8 cellular contexts compared by ENCODE assay signal in genomic region chr11:72239296-72239848, GRCh38. TPM values are rescaled to one million over a fixed set of nuclear protein-coding genes. Genes with fewer than 3 reads are reported as not detected.
DNase-seq lines count a peak whose midpoint lies in the region; ATAC-seq and TF ChIP-seq lines count a peak whose summit lies in the region.

No MANE protein-coding gene starts in this region.

- H3K4ac ChIP-seq in trophoblast cell (ENCODE audit: low read depth, low read length), result no peak overlapping the region

- H3K4me3 ChIP-seq in AG04449 (ENCODE audit: low read depth, low read length) (peak overlapping the region; percentile 38), trophoblast cell (ENCODE audit: low read depth, low read length) (no peak overlapping the region)

- ATAC-seq in GM18505 (IDR thresholded peaks at IDR 0.05; ENCODE audit: unreplicated experiment) (no peak), T-helper 17 cell (no peak)

- no peak overlapping the region for H2BK5ac ChIP-seq in trophoblast cell (ENCODE audit: low read depth, low read length, poor library complexity)

- H4K91ac ChIP-seq in trophoblast cell (ENCODE audit: low read depth, low read length), result peak overlapping the region; percentile 75

- peaks cover 31% of the 10 kb centered on the region for H3K4me1 Mint-ChIP-seq in T-helper 17 cell

- CTCF ChIA-PET in AG04449 (lab: Yijun Ruan, JAX), result interaction anchor here (0.7 to 5.9 kb wide), 5 partner anchors 11 to 214 kb away, joined by 3 to 76 read pairs (median 24); partner anchors contain the start of gene INPPL1

- no peak overlapping the region for H4K12ac ChIP-seq in trophoblast cell (ENCODE audit: low read depth, low read length)

- in situ Hi-C loops in KBM-7 (cut with MboI; ENCODE audit: low pct_unique_long_range_greater_than_20kb, low sequenced_read_pairs), result no loop called here

- DNase-seq in AG04449 (ENCODE audit: low read depth, low spot score) (no peak), T-helper 17 cell (no peak), foreskin melanocyte (peak; percentile 26), trophoblast cell (peak; percentile 37 to 44), NCI-H2107 (lab: John Stamatoyannopoulos, UW) (no peak), NCI-H1694 (lab: John Stamatoyannopoulos, UW) (no peak), KBM-7 (no peak)

- no peaks in the 10 kb centered on the region for H3K9me3 ChIP-seq in T-helper 17 cell (ENCODE audit: control insufficient read depth, low read length, poor library complexity, severe bottlenecking)
- peaks cover 3% of the 10 kb centered on the region for H3K9me3 ChIP-seq in trophoblast cell (ENCODE audit: insufficient read depth, low read depth, low read length)

- H3K23ac ChIP-seq in trophoblast cell (ENCODE audit: low read length), result no peak overlapping the region

- POLR2A ChIA-PET in AG04449 (lab: Yijun Ruan, JAX), result interaction anchor here (0.7 to 2.4 kb wide), 3 partner anchors 10 to 15 kb away, joined by 3 to 16 read pairs (median 6); partner anchors contain the start of gene INPPL1

- no peak overlapping the region for H2AFZ ChIP-seq in trophoblast cell (ENCODE audit: insufficient read depth, low read length, poor library complexity)

- no peak overlapping the region for H3K18ac ChIP-seq in trophoblast cell (ENCODE audit: low read length)

- no peak overlapping the region for H3K27ac ChIP-seq in trophoblast cell (ENCODE audit: low read depth, low read length)

- H2BK12ac ChIP-seq in trophoblast cell (ENCODE audit: low read length), result no peak overlapping the region

- peaks cover 17% of the 10 kb centered on the region for H3K36me3 Mint-ChIP-seq in T-helper 17 cell (ENCODE audit: low read depth)

- no CpG with 5 or more reads among the region's 27 CpGs for WGBS in trophoblast cell (ENCODE audit: extremely low coverage, insufficient coverage, insufficient read length)

- peak overlapping the region; percentile 17 for H4K8ac ChIP-seq in trophoblast cell (ENCODE audit: low read depth, low read length)

- peak overlapping the region; percentile 27 for H2AK5ac ChIP-seq in trophoblast cell (ENCODE audit: low read length)

- peaks cover 17 to 31% of the 10 kb centered on the region in 2 experiments for H3K4me1 ChIP-seq in trophoblast cell (ENCODE audit: control insufficient read depth in 1 of 2, insufficient read depth in 2 of 2, low read length in 2 of 2)

- no peaks in the 10 kb centered on the region for H3K79me2 ChIP-seq in trophoblast cell (ENCODE audit: control insufficient read depth, insufficient read depth, low read length, poor library complexity)

- peaks cover 42% of the 10 kb centered on the region for H3K27me3 Mint-ChIP-seq in T-helper 17 cell

- peak overlapping the region; percentile 77 for H3K4me2 ChIP-seq in trophoblast cell (ENCODE audit: low read length)

- peaks cover 33 to 36% of the 10 kb centered on the region in 2 experiments for H3K36me3 ChIP-seq in trophoblast cell (ENCODE audit: control insufficient read depth in 1 of 2, insufficient read depth in 2 of 2, low read length in 2 of 2)

- peaks cover 25% of the 10 kb centered on the region for H3K27me3 ChIP-seq in trophoblast cell (ENCODE audit: insufficient read depth, low read length)

- peak overlapping the region; percentile 49 for H3K4me3 Mint-ChIP-seq in T-helper 17 cell

- no peak overlapping the region for H3K9ac ChIP-seq in trophoblast cell (ENCODE audit: low read length)

- H3K14ac ChIP-seq in trophoblast cell (ENCODE audit: low read length), result no peak overlapping the region

- peak; percentile 50 for TF ChIP-seq POLR2A in GM18505 (IDR thresholded peaks at IDR 0.05; ENCODE audit: borderline replicate concordance, extremely low read depth, insufficient read depth, insufficient read length)

- peaks cover 8% of the 10 kb centered on the region for H3K79me1 ChIP-seq in trophoblast cell (ENCODE audit: low read length)

- no peak overlapping the region for H2BK120ac ChIP-seq in trophoblast cell (ENCODE audit: insufficient read depth, low read length, poor library complexity)

- no peak overlapping the region for H3K27ac Mint-ChIP-seq in T-helper 17 cell

- no peak for TF ChIP-seq CTCF in AG04449 (IDR thresholded peaks at IDR 0.05; ENCODE audit: insufficient read depth, low read length, missing control alignments)

RNA-seq across cellular contexts. Expression of gene PHOX2A, which starts 4.6 kb away (rescaled TPM):
- total RNA-seq in T-helper 17 cell, result not detected
- polyA plus RNA-seq in trophoblast cell (2013), result 9.5 and 11.0 TPM in 2 replicates

RNA-seq across cellular contexts. Expression of gene INPPL1, which starts 14.8 kb away (rescaled TPM):
- 100 to 1,000 TPM; 102 to 108 TPM for total RNA-seq in T-helper 17 cell
- 128 and 130 TPM in 2 replicates for polyA plus RNA-seq in trophoblast cell (2013)

RNA-seq across cellular contexts. Expression of gene FOLR2, which starts 22.8 kb away (rescaled TPM):
- not detected for total RNA-seq in T-helper 17 cell
- not detected in 2 replicates for polyA plus RNA-seq in trophoblast cell (2013)

RNA-seq across cellular contexts. Expression of gene FOLR1, which starts 47.4 kb away (rescaled TPM):
- not detected for total RNA-seq in T-helper 17 cell
- polyA plus RNA-seq in trophoblast cell (2013), result 33.1 and 40.4 TPM in 2 replicates

Comparison
In these comparisons a context has a peak if more than half of its experiments do, and no peak if none do; other contexts are left out.
1. DNase-seq: peak in foreskin melanocyte (single experiment) and trophoblast cell (2 of 2); none in AG04449 (single experiment), T-helper 17 cell (0 of 3), NCI-H2107 (single experiment), NCI-H1694 (single experiment) and KBM-7 (single experiment).